In the genomic region with DNA sequence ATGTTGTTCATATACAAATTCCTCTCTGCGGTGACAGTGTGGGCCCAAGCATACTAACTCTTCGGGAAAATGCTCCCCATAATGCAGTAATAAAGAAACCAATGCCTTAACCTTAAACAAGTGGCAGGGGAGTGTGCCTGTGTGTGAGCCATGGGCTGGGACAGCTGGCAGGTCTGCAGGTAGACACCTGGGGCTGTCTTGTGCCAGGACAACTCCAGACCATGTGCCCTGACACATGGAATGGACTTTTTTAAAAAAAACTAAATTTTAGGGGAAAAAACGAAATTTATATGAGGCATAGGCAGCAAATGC, we compare ENCODE assay signal across 13 cellular contexts.
DNase-seq lines count a peak whose midpoint lies in the region; ATAC-seq and TF ChIP-seq lines count a peak whose summit lies in the region.
"Had no signal": no experiment of that assay in that cellular context is flagged by ENCODE, and none has a peak within 500 bp of the region (broad histone marks: within the 10 kb centered on the region; RNA-seq: fewer than 3 reads in every experiment).

No MANE protein-coding gene starts in this region.

- ATAC-seq in activated CD8-positive, alpha-beta memory T cell treated with anti-CD3 and anti-CD28 coated beads, Interleukin-2, amount 10 ng/mL, durations not matched to agents 7 days and 5 days, result no peak
- ATAC-seq in left lung, result no peak
- no peak for ATAC-seq in GM21528 (IDR thresholded peaks at IDR 0.05; ENCODE audit: low FRiP score, unreplicated experiment)

- H3K27me3 ChIP-seq in left lung (no peaks in the 10 kb centered on the region), stomach (no peaks in the 10 kb centered on the region), PC-9 (ENCODE audit: insufficient read depth, low read depth) (no peaks in the 10 kb centered on the region)

- no peaks in the 10 kb centered on the region for H3K9me3 ChIP-seq in left lung
- no peaks in the 10 kb centered on the region for H3K9me3 ChIP-seq in stomach
- H3K9me3 ChIP-seq in PC-9 (ENCODE audit: insufficient read depth, low read depth), result no peaks in the 10 kb centered on the region

- 53 to 71% (median 61%) methylated on average over 3 of the region's 3 CpGs for WGBS in stomach, 5 donors

- no peak overlapping the region for H3K4me2 ChIP-seq in PC-9

- peaks cover 4 to 75% of the 10 kb centered on the region in 2 donors for H3K4me1 ChIP-seq in left lung
- H3K4me1 ChIP-seq in stomach, result peaks cover 38 to 97% (median 71%) of the 10 kb centered on the region in 4 donors
- H3K4me1 ChIP-seq in PC-9 (replicated peaks; ENCODE audit: insufficient read depth), result peaks cover 37% of the 10 kb centered on the region

- POLR2A ChIA-PET in activated CD4-positive, alpha-beta memory T cell treated with anti-CD3 and anti-CD28 coated beads, Interleukin-2, amount 10 ng/mL, durations not matched to agents 7 days and 5 days (lab: Charles Lee), result interaction anchor here (1.5 to 31.4 kb wide), 13 partner anchors 0 to 318 kb away, joined by 3 to 1025 read pairs (median 271); no protein-coding TSS in a partner anchor
- POLR2A ChIA-PET in PC-9 (lab: Charles Lee; ENCODE audit: unreplicated experiment), result interaction anchor here (0.7 kb wide), 1 partner anchor 19 kb away, joined by 3 read pairs; no protein-coding TSS in a partner anchor

- peaks cover 52% of the 10 kb centered on the region for H3K4me1 Mint-ChIP-seq in activated CD8-positive, alpha-beta memory T cell treated with anti-CD3 and anti-CD28 coated beads, Interleukin-2, amount 10 ng/mL, durations not matched to agents 7 days and 5 days
- peaks cover 58% of the 10 kb centered on the region for H3K4me1 Mint-ChIP-seq in activated CD4-positive, alpha-beta memory T cell treated with anti-CD3 and anti-CD28 coated beads, Interleukin-2, amount 10 ng/mL, durations not matched to agents 7 days and 5 days

- DNase-seq in activated CD8-positive, alpha-beta memory T cell treated with anti-CD3 and anti-CD28 coated beads, Interleukin-2, amount 10 ng/mL, durations not matched to agents 7 days and 5 days, result no peak
- DNase-seq in activated CD8-positive, alpha-beta memory T cell treated with anti-CD3 and anti-CD28 coated beads, Interleukin-2, amount 50 U/mL, for 48 hours, result no peak
- DNase-seq in activated CD4-positive, alpha-beta memory T cell treated with anti-CD3 and anti-CD28 coated beads, Interleukin-2, amount 10 ng/mL, durations not matched to agents 7 days and 5 days, result no peak
- no peak for DNase-seq in left lung
- no peak for DNase-seq in stomach
- DNase-seq in cerebellar nuclear complex (lab: John Stamatoyannopoulos, UW), result no peak
- no peak for DNase-seq in PC-9
- DNase-seq: aorta; Kasumi-1; mesendoderm; NCI-H82; stimulated activated CD4-positive, alpha-beta T cell treated with anti-CD3 and anti-CD28 coated beads, Interleukin-4, amount 100 ng/mL, for 1 hour had no signal

- H3K36me3 ChIP-seq in left lung, result peaks cover 0 to 18% of the 10 kb centered on the region in 2 donors
- H3K36me3 ChIP-seq in stomach, result peaks cover 0 to 10% (median 5%) of the 10 kb centered on the region in 4 donors
- H3K36me3 ChIP-seq in PC-9 (ENCODE audit: low read depth), result no peaks in the 10 kb centered on the region

- H3K79me2 ChIP-seq in PC-9 (ENCODE audit: low read depth), result peaks cover 83% of the 10 kb centered on the region

- no peaks in the 10 kb centered on the region; the same call in 1 of the 2 replicates for H4K20me1 ChIP-seq in PC-9 (ENCODE audit: insufficient read depth)

- peak overlapping the region; percentile 99 for H3K4me3 Mint-ChIP-seq in activated CD8-positive, alpha-beta memory T cell treated with anti-CD3 and anti-CD28 coated beads, Interleukin-2, amount 10 ng/mL, durations not matched to agents 7 days and 5 days
- H3K4me3 Mint-ChIP-seq in activated CD4-positive, alpha-beta memory T cell treated with anti-CD3 and anti-CD28 coated beads, Interleukin-2, amount 10 ng/mL, durations not matched to agents 7 days and 5 days, result peak overlapping the region; percentile 97

- H3K27ac ChIP-seq in left lung, result peak overlapping the region; percentile 95 to 96
- H3K27ac ChIP-seq in stomach, result peak overlapping the region in 3 of 5 donors; percentile 92 to 96 (median 93)
- H3K27ac ChIP-seq in PC-9, result no peak overlapping the region

- H3K36me3 Mint-ChIP-seq in activated CD8-positive, alpha-beta memory T cell treated with anti-CD3 and anti-CD28 coated beads, Interleukin-2, amount 10 ng/mL, durations not matched to agents 7 days and 5 days, result peaks cover 97% of the 10 kb centered on the region
- H3K36me3 Mint-ChIP-seq in activated CD4-positive, alpha-beta memory T cell treated with anti-CD3 and anti-CD28 coated beads, Interleukin-2, amount 10 ng/mL, durations not matched to agents 7 days and 5 days (ENCODE audit: low read depth), result peaks cover 98% of the 10 kb centered on the region

- BruUV-seq in PC-9 (replicated peaks; lab: Mats Ljungman, UMichigan), result no TSS peak

- H3K4me3 ChIP-seq in left lung (peak overlapping the region in 1 of 2 donors; percentile 65), stomach (peak overlapping the region in 3 of 4 donors; percentile 60 to 84 (median 77)), PC-9 (no peak overlapping the region)

- H3K27me3 Mint-ChIP-seq in activated CD8-positive, alpha-beta memory T cell treated with anti-CD3 and anti-CD28 coated beads, Interleukin-2, amount 10 ng/mL, durations not matched to agents 7 days and 5 days, result no peaks in the 10 kb centered on the region
- H3K27me3 Mint-ChIP-seq in activated CD4-positive, alpha-beta memory T cell treated with anti-CD3 and anti-CD28 coated beads, Interleukin-2, amount 10 ng/mL, durations not matched to agents 7 days and 5 days, result no peaks in the 10 kb centered on the region

- no peaks in the 10 kb centered on the region for H3K9me2 ChIP-seq in PC-9 (ENCODE audit: insufficient read depth)

- H3F3A ChIP-seq in PC-9 (ENCODE audit: insufficient read depth, low read depth), result no peaks in the 10 kb centered on the region

- no peak for TF ChIP-seq POLR2A in stomach (IDR thresholded peaks at IDR 0.05)

- CTCF ChIA-PET in activated CD8-positive, alpha-beta memory T cell treated with anti-CD3 and anti-CD28 coated beads, Interleukin-2, amount 10 ng/mL, durations not matched to agents 7 days and 5 days (lab: Charles Lee), result interaction anchor here (0.8 to 8.7 kb wide), 9 partner anchors 13 to 226 kb away, joined by 3 to 108 read pairs (median 4); no protein-coding TSS in a partner anchor
- CTCF ChIA-PET in activated CD4-positive, alpha-beta memory T cell treated with anti-CD3 and anti-CD28 coated beads, Interleukin-2, amount 10 ng/mL, durations not matched to agents 7 days and 5 days (lab: Charles Lee), result interaction anchor here (0.8 to 8.4 kb wide), 10 partner anchors 8 to 477 kb away, joined by 3 to 110 read pairs (median 4); no protein-coding TSS in a partner anchor
- CTCF ChIA-PET in PC-9 (lab: Charles Lee), result no interaction called here

- no peak overlapping the region for H2AFZ ChIP-seq in PC-9

- intact Hi-C loops in left lung (cut with DNase I) (no loop called here), stomach (cut with DNase I; ENCODE audit: low total_unique reads) (no loop called here), PC-9 (cut with micrococcal nuclease; ENCODE audit: unreplicated experiment) (loop anchor here (2.0 kb wide), 1 partner anchor 114 kb away; no protein-coding TSS in a partner anchor)

- no peaks in the 10 kb centered on the region for H3K9me3 Mint-ChIP-seq in activated CD8-positive, alpha-beta memory T cell treated with anti-CD3 and anti-CD28 coated beads, Interleukin-2, amount 10 ng/mL, durations not matched to agents 7 days and 5 days (ENCODE audit: low read depth)
- no peaks in the 10 kb centered on the region for H3K9me3 Mint-ChIP-seq in activated CD4-positive, alpha-beta memory T cell treated with anti-CD3 and anti-CD28 coated beads, Interleukin-2, amount 10 ng/mL, durations not matched to agents 7 days and 5 days

- TF ChIP-seq CTCF in left lung (IDR thresholded peaks at IDR 0.05) (no peak), stomach (IDR thresholded peaks at IDR 0.05) (no peak), PC-9 (conservative IDR thresholded peaks at IDR 0.05) (no peak)

- H3K27ac Mint-ChIP-seq in activated CD8-positive, alpha-beta memory T cell treated with anti-CD3 and anti-CD28 coated beads, Interleukin-2, amount 10 ng/mL, durations not matched to agents 7 days and 5 days, result peak overlapping the region; percentile 99
- H3K27ac Mint-ChIP-seq in activated CD4-positive, alpha-beta memory T cell treated with anti-CD3 and anti-CD28 coated beads, Interleukin-2, amount 10 ng/mL, durations not matched to agents 7 days and 5 days, result peak overlapping the region; percentile 88

- no peak for TF ChIP-seq EP300 in stomach (IDR thresholded peaks at IDR 0.05)
